In the genomic region with DNA sequence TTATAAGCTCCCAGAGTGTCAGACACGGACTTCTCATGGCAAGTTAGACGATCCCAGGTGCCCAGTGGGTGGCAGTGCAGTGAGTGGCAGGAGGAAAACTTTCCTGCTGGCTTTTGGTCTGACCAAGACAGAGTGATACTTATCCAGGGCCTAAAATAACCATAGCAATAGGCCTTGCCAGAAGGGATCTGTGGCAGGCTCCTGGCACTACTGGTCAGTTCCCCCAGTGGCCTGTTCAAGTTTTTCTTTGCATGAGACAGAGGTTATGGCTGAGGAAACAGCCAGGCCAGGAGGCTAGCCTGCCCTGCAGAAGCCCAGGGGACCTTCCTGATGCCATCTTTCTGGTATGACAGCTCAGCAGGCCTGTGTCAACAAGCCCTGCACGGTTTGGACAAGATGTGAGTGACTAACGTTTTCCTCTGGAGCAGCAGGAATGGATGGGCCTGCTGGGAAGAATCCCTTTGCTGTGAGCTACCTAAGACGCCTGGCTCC, we compare ENCODE assay signal across 11 cellular contexts. TPM values are rescaled to one million over a fixed set of nuclear protein-coding genes. Genes with fewer than 3 reads are reported as not detected.
DNase-seq lines count a peak whose midpoint lies in the region; ATAC-seq and TF ChIP-seq lines count a peak whose summit lies in the region.
"Had no signal": no experiment of that assay in that cellular context is flagged by ENCODE, and none has a peak within 500 bp of the region (broad histone marks: within the 10 kb centered on the region; RNA-seq: fewer than 3 reads in every experiment).

No MANE protein-coding gene starts in this region.

- peaks cover 12% of the 10 kb centered on the region for H3K4me1 Mint-ChIP-seq in stimulated activated memory B cell treated with anti-CD40 and anti-IgM and Interleukin-4, amounts not matched to agents 10 μg/mL and 1 μg/mL and 100 μg/mL, for 72 hours

- H3K9me3 ChIP-seq in RWPE2 (ENCODE audit: severe bottlenecking) (no peaks in the 10 kb centered on the region), gastroesophageal sphincter (no peaks in the 10 kb centered on the region), thoracic aorta (no peaks in the 10 kb centered on the region), hepatocyte (ENCODE audit: low read depth) (no peaks in the 10 kb centered on the region)

- H3K4me1 ChIP-seq in RWPE2 (ENCODE audit: insufficient read depth, poor library complexity, severe bottlenecking) (peaks cover 27% of the 10 kb centered on the region), gastroesophageal sphincter (peaks cover 0 to 33% (median 0%) of the 10 kb centered on the region in 3 donors), thoracic aorta (ENCODE audit: control insufficient read depth in 1 of 2, low read depth in 2 of 2) (peaks cover 9 to 34% of the 10 kb centered on the region in 2 donors), hepatocyte (ENCODE audit: insufficient read depth) (no peaks in the 10 kb centered on the region)

- ATAC-seq in RWPE2 (ENCODE audit: low read depth): peak; percentile 85
- peak; percentile 40 for ATAC-seq in gastroesophageal sphincter
- peak; percentile 71 for ATAC-seq in thoracic aorta (ENCODE audit: insufficient number of reproducible peaks, low FRiP score, low read depth)
- no peak for ATAC-seq in stimulated activated memory B cell treated with anti-CD40 and anti-IgM and Interleukin-4, amounts not matched to agents 10 μg/mL and 1 μg/mL and 100 μg/mL, for 72 hours
- no peak for ATAC-seq in GM19324 (IDR thresholded peaks at IDR 0.05; ENCODE audit: low FRiP score, unreplicated experiment)

- no peak overlapping the region for H2AFZ ChIP-seq in hepatocyte

- TF ChIP-seq CTCF in RWPE2 (IDR thresholded peaks at IDR 0.05; ENCODE audit: poor library complexity, severe bottlenecking) (peak; percentile 31), gastroesophageal sphincter (IDR thresholded peaks at IDR 0.05) (peak in 2 of 4 experiments; percentile 23 to 35), thoracic aorta (IDR thresholded peaks at IDR 0.05) (peak; percentile 24), hepatocyte (IDR thresholded peaks at IDR 0.05; ENCODE audit: poor library complexity) (no peak)

- DNase-seq in NCI-H1092 treated with DMSO at 0.1 percent for 48 hours (lab: John Stamatoyannopoulos, UW) (peak; percentile 3), NCI-H1092 (lab: John Stamatoyannopoulos, UW) (no peak), RWPE2 (ENCODE audit: low spot score) (peak; percentile 85), thoracic aorta (ENCODE audit: low spot score) (peak; percentile 15), hepatocyte (ENCODE audit: low spot score) (no peak)
- DNase-seq: 8988T, endodermal cell had no signal

- no peak for TF ChIP-seq POLR2A in gastroesophageal sphincter (IDR thresholded peaks at IDR 0.05)

- no peak overlapping the region for H3K27ac Mint-ChIP-seq in stimulated activated memory B cell treated with anti-CD40 and anti-IgM and Interleukin-4, amounts not matched to agents 10 μg/mL and 1 μg/mL and 100 μg/mL, for 72 hours
- H3K27ac Mint-ChIP-seq: endodermal cell had no signal

- 26 to 29% methylated on average over 2 to 5 of the region's 5 CpGs for WGBS in gastroesophageal sphincter (ENCODE audit: low coverage in 1 of 2), 2 donors
- 55% methylated on average over 5 of the region's 5 CpGs for WGBS in hepatocyte (ENCODE audit: low lambda C conversion rate, missing lambda C conversion rate)

- H3K79me2 ChIP-seq in hepatocyte: no peaks in the 10 kb centered on the region

- no peak overlapping the region for H3K4me2 ChIP-seq in hepatocyte
- H3K4me2 ChIP-seq: KMS-11 had no signal

- H3K9me3 Mint-ChIP-seq in stimulated activated memory B cell treated with anti-CD40 and anti-IgM and Interleukin-4, amounts not matched to agents 10 μg/mL and 1 μg/mL and 100 μg/mL, for 72 hours: no peaks in the 10 kb centered on the region
- H3K9me3 Mint-ChIP-seq: endodermal cell had no signal

- H3K9me2 ChIP-seq in hepatocyte (replicated peaks; ENCODE audit: insufficient read depth): no peaks in the 10 kb centered on the region

- H4K20me1 ChIP-seq in hepatocyte (ENCODE audit: insufficient read depth, poor library complexity, severe bottlenecking): no peaks in the 10 kb centered on the region

- H3K4me3 ChIP-seq in RWPE2 (ENCODE audit: severe bottlenecking) (no peak overlapping the region), gastroesophageal sphincter (no peak overlapping the region), thoracic aorta (no peak overlapping the region), hepatocyte (no peak overlapping the region)

- H3K27ac ChIP-seq in RWPE2 (ENCODE audit: poor library complexity, severe bottlenecking) (peak overlapping the region; percentile 38), gastroesophageal sphincter (peak overlapping the region in 3 of 4 donors; percentile 18 to 56 (median 53)), thoracic aorta (peak overlapping the region; percentile 49 to 56), hepatocyte (no peak overlapping the region)
- H3K27ac ChIP-seq: KMS-11 had no signal

- no peaks in the 10 kb centered on the region for H3K36me3 ChIP-seq in RWPE2 (ENCODE audit: low read depth)
- H3K36me3 ChIP-seq in gastroesophageal sphincter: no peaks in the 10 kb centered on the region
- no peaks in the 10 kb centered on the region for H3K36me3 ChIP-seq in thoracic aorta
- no peaks in the 10 kb centered on the region for H3K36me3 ChIP-seq in hepatocyte (replicated peaks; ENCODE audit: insufficient read depth, low read depth)

- no peak overlapping the region for H3K4me3 Mint-ChIP-seq in stimulated activated memory B cell treated with anti-CD40 and anti-IgM and Interleukin-4, amounts not matched to agents 10 μg/mL and 1 μg/mL and 100 μg/mL, for 72 hours
- H3K4me3 Mint-ChIP-seq: endodermal cell had no signal

- no peaks in the 10 kb centered on the region for H3K36me3 Mint-ChIP-seq in stimulated activated memory B cell treated with anti-CD40 and anti-IgM and Interleukin-4, amounts not matched to agents 10 μg/mL and 1 μg/mL and 100 μg/mL, for 72 hours

- TF ChIP-seq EP300 in gastroesophageal sphincter (IDR thresholded peaks at IDR 0.05): no peak

- H3K27me3 ChIP-seq in RWPE2 (ENCODE audit: insufficient read depth, poor library complexity, severe bottlenecking): no peaks in the 10 kb centered on the region
- no peaks in the 10 kb centered on the region for H3K27me3 ChIP-seq in gastroesophageal sphincter
- no peaks in the 10 kb centered on the region for H3K27me3 ChIP-seq in thoracic aorta (replicated peaks; ENCODE audit: insufficient read depth)
- no peaks in the 10 kb centered on the region for H3K27me3 ChIP-seq in hepatocyte

- H3K27me3 Mint-ChIP-seq in stimulated activated memory B cell treated with anti-CD40 and anti-IgM and Interleukin-4, amounts not matched to agents 10 μg/mL and 1 μg/mL and 100 μg/mL, for 72 hours: no peaks in the 10 kb centered on the region

RNA-seq across cellular contexts. Expression of a gene that starts 17.9 kb away (rescaled TPM):
- total RNA-seq in gastroesophageal sphincter (1 to 10 TPM in 3 of 4 donors, under 1 TPM in 1; 0.87 to 6.3 (median 4.5) TPM), thoracic aorta (1 to 10 TPM; 2.4 to 3.3 TPM), hepatocyte (2.0 and 5.2 TPM in 2 replicates)
- 3.5 and 9.8 TPM in 2 replicates for polyA plus RNA-seq in hepatocyte

RNA-seq across cellular contexts. Expression of a gene that starts 44.1 kb away (rescaled TPM):
- total RNA-seq in gastroesophageal sphincter (1 to 10 TPM; 1.6 to 2.4 (median 2.2) TPM), thoracic aorta (under 1 TPM; 0.68 to 0.92 TPM), hepatocyte (4.7 and 4.9 TPM in 2 replicates)
- polyA plus RNA-seq in hepatocyte: 3.4 and 4.8 TPM in 2 replicates

RNA-seq across cellular contexts. Expression of a gene that starts 58.4 kb away (rescaled TPM):
- total RNA-seq in gastroesophageal sphincter (100 to 1,000 TPM in 2 of 4 donors, 10 to 100 TPM in 2; 55.5 to 365 (median 133) TPM), thoracic aorta (under 1 TPM; 0.42 to 0.95 TPM), hepatocyte (4.5 and 5.7 TPM in 2 replicates)
- 1.5 and 3.1 TPM in 2 replicates for polyA plus RNA-seq in hepatocyte

Comparison
In these comparisons a context has a peak if more than half of its experiments do, and no peak if none do; other contexts are left out.
1. DNase-seq: peak in NCI-H1092 treated with DMSO at 0.1 percent for 48 hours (single experiment), RWPE2 (single experiment) and thoracic aorta (single experiment); none in NCI-H1092 (single experiment) and hepatocyte (single experiment).
2. ATAC-seq: peak in RWPE2 (single experiment), gastroesophageal sphincter (single experiment) and thoracic aorta (single experiment); none in stimulated activated memory B cell treated with anti-CD40 and anti-IgM and Interleukin-4, amounts not matched to agents 10 μg/mL and 1 μg/mL and 100 μg/mL, for 72 hours (single experiment) and GM19324 (single experiment).